9 cellular contexts compared by ENCODE assay signal in genomic region chr20:39289316-39289715, GRCh38.
DNase-seq lines count a peak whose midpoint lies in the region; ATAC-seq and TF ChIP-seq lines count a peak whose summit lies in the region.
"Had no signal": no experiment of that assay in that cellular context is flagged by ENCODE, and none has a peak within 500 bp of the region (broad histone marks: within the 10 kb centered on the region; RNA-seq: fewer than 3 reads in every experiment).

No MANE protein-coding gene starts in this region.

- TF ChIP-seq CTCF in MM.1S (IDR thresholded peaks at IDR 0.05; ENCODE audit: low read length) (peak; percentile 25), choroid plexus epithelial cell (conservative IDR thresholded peaks at IDR 0.05; ENCODE audit: low read depth, low read length) (peak; percentile 18), smooth muscle cell (IDR thresholded peaks at IDR 0.05; ENCODE audit: borderline replicate concordance, insufficient read depth, poor library complexity, severe bottlenecking) (peak; percentile 16)

- H3K27ac ChIP-seq in MM.1S (ENCODE audit: low read length) = no peak overlapping the region
- no peak overlapping the region for H3K27ac ChIP-seq in smooth muscle cell (ENCODE audit: low read depth)

- no peak overlapping the region for H3K9ac ChIP-seq in MM.1S (ENCODE audit: low read length)
- no peak overlapping the region for H3K9ac ChIP-seq in smooth muscle cell (ENCODE audit: low read depth)

- H3K4me2 ChIP-seq in MM.1S (ENCODE audit: low read depth, low read length) = no peak overlapping the region
- no peak overlapping the region for H3K4me2 ChIP-seq in smooth muscle cell

- H4K20me1 ChIP-seq in MM.1S (ENCODE audit: insufficient read depth, low read length) = no peaks in the 10 kb centered on the region
- H4K20me1 ChIP-seq in smooth muscle cell (ENCODE audit: low read depth) = no peaks in the 10 kb centered on the region

- H2AFZ ChIP-seq in MM.1S (ENCODE audit: low read length) (no peak overlapping the region), smooth muscle cell (ENCODE audit: low read depth) (no peak overlapping the region)

- H3K9me2 ChIP-seq in MM.1S (replicated peaks; ENCODE audit: insufficient read depth, low read length) = no peaks in the 10 kb centered on the region

- peak; percentile 28 to 46 for DNase-seq in NCI-H524 (lab: John Stamatoyannopoulos, UW)
- DNase-seq in NCI-H524 treated with DMSO at 0.1 percent for 48 hours (lab: John Stamatoyannopoulos, UW) = no peak
- DNase-seq in MM.1S = peak; percentile 27
- DNase-seq in choroid plexus epithelial cell (ENCODE audit: low read depth) = no peak
- DNase-seq in smooth muscle cell (lab: John Stamatoyannopoulos, UW; ENCODE audit: unreplicated experiment) = no peak
- no peak for DNase-seq in superior temporal gyrus (ENCODE audit: extremely low spot score)
- DNase-seq: HCEC 1CT had no signal

- 79% methylated on average over 2 of the region's 2 CpGs for WGBS in smooth muscle cell (ENCODE audit: low lambda C conversion rate)

- H3K9me3 ChIP-seq in MM.1S (replicated peaks; ENCODE audit: insufficient read depth, low read length) (no peaks in the 10 kb centered on the region), smooth muscle cell (replicated peaks; ENCODE audit: low read depth) (peaks cover 5% of the 10 kb centered on the region)

- H3K27me3 ChIP-seq in MM.1S (replicated peaks; ENCODE audit: insufficient read depth, low read length) (no peaks in the 10 kb centered on the region), smooth muscle cell (ENCODE audit: low read depth) (no peaks in the 10 kb centered on the region)

- no peaks in the 10 kb centered on the region for H3K4me1 ChIP-seq in MM.1S (ENCODE audit: low read length)
- no peaks in the 10 kb centered on the region for H3K4me1 ChIP-seq in smooth muscle cell (ENCODE audit: low read depth)

- no peaks in the 10 kb centered on the region for H3F3A ChIP-seq in MM.1S (ENCODE audit: insufficient read depth, low read length)
- H3F3A ChIP-seq in smooth muscle cell (ENCODE audit: low read depth) = no peaks in the 10 kb centered on the region

- H3K79me2 ChIP-seq in MM.1S (ENCODE audit: low read length) (no peaks in the 10 kb centered on the region), smooth muscle cell (ENCODE audit: low read depth) (no peaks in the 10 kb centered on the region)

- H3K36me3 ChIP-seq in MM.1S (replicated peaks; ENCODE audit: insufficient read depth, low read length) (no peaks in the 10 kb centered on the region), smooth muscle cell (ENCODE audit: low read depth) (no peaks in the 10 kb centered on the region)

- H3K4me3 ChIP-seq in MM.1S (ENCODE audit: low read length) (no peak overlapping the region), choroid plexus epithelial cell (ENCODE audit: low read depth, low read length) (no peak overlapping the region), smooth muscle cell (no peak overlapping the region)

- ATAC-seq in HG03196 (IDR thresholded peaks at IDR 0.05; ENCODE audit: unreplicated experiment) = no peak
- no peak for ATAC-seq in HG03565 (IDR thresholded peaks at IDR 0.05; ENCODE audit: unreplicated experiment)

Comparison
In these comparisons a context has a peak if more than half of its experiments do, and no peak if none do; other contexts are left out.
1. DNase-seq: peak in NCI-H524 (2 of 2) and MM.1S (single experiment); none in NCI-H524 treated with DMSO at 0.1 percent for 48 hours (single experiment), choroid plexus epithelial cell (single experiment), smooth muscle cell (single experiment) and superior temporal gyrus (single experiment).
2. Peak in every context shown above with its lines, with median percentiles within 50 percentile points of each other: CTCF ChIP-seq.